16 cellular contexts compared by ENCODE assay signal in the genomic region with DNA sequence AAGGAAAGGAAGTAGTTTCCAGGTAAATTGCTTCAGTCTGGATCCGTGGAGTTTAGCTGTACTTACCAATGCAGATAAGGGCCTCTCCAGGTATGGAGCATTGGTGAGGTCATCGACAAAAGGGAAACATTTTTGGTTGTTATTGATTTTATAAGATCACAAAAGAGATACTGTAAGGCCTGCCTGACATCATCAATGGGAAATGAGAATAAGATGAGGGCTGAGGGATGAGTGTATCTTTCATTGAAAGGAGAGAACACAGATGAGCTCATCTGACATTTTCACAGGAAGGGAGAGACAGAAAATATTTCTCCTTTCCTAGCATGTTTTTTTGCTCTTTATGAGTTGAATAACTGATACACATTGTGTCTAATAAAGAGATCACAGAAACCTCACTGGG.
DNase-seq lines count a peak whose midpoint lies in the region; ATAC-seq and TF ChIP-seq lines count a peak whose summit lies in the region.
"Had no signal": no experiment of that assay in that cellular context is flagged by ENCODE, and none has a peak within 500 bp of the region (broad histone marks: within the 10 kb centered on the region; RNA-seq: fewer than 3 reads in every experiment).

No MANE protein-coding gene starts in this region.

- H3F3A ChIP-seq in MM.1S (ENCODE audit: insufficient read depth, low read length), result no peaks in the 10 kb centered on the region

- H3K9me2 ChIP-seq in MM.1S (replicated peaks; ENCODE audit: insufficient read depth, low read length), result no peaks in the 10 kb centered on the region

- no peak for TF ChIP-seq POLR2A in suprapubic skin (IDR thresholded peaks at IDR 0.05)

- TF ChIP-seq CTCF in MM.1S (IDR thresholded peaks at IDR 0.05; ENCODE audit: low read length) (no peak), suprapubic skin (IDR thresholded peaks at IDR 0.05) (no peak)

- no peaks in the 10 kb centered on the region for H4K20me1 ChIP-seq in MM.1S (ENCODE audit: insufficient read depth, low read length)
- H4K20me1 ChIP-seq: BLaER1 had no signal

- peak; percentile 41; the same call in 2 of the 3 replicates for ATAC-seq in SK-N-SH treated with all-trans-retinoic acid at 6 μM for 48 hours
- ATAC-seq: CD8-positive, alpha-beta T cell had no signal

- H3K27me3 ChIP-seq in MM.1S (replicated peaks; ENCODE audit: insufficient read depth, low read length) (no peaks in the 10 kb centered on the region), suprapubic skin (no peaks in the 10 kb centered on the region)
- H3K27me3 ChIP-seq: BLaER1, MG63 had no signal

- DNase-seq in NCI-H345 (lab: John Stamatoyannopoulos, UW) (peak; percentile 14), NCI-H345 treated with DMSO at 0.1 percent for 48 hours (lab: John Stamatoyannopoulos, UW; ENCODE audit: unreplicated experiment) (no peak), myocyte (ENCODE audit: low read depth) (peak; percentile 28), MM.1S (no peak), suprapubic skin (ENCODE audit: low spot score in 2 of 2) (no peak)
- DNase-seq in stimulated activated CD4-positive, alpha-beta T cell treated with anti-CD3 and anti-CD28 coated beads, Interleukin-4, amount 100 ng/mL, for 4 hours, result no peak
- DNase-seq: CD8-positive, alpha-beta T cell; HCEC 1CT; MG63; NCI-H1105; NCI-H1694 treated with DMSO at 0.1 percent for 48 hours; NCI-H446 treated with DMSO at 0.1 percent for 48 hours; NCI-H774 had no signal

- H3K4me1 ChIP-seq in MM.1S (ENCODE audit: low read length) (no peaks in the 10 kb centered on the region), suprapubic skin (peaks cover 5% of the 10 kb centered on the region)
- H3K4me1 ChIP-seq: BLaER1 had no signal

- no peak overlapping the region for H2AFZ ChIP-seq in MM.1S (ENCODE audit: low read length)

- H3K9me3 ChIP-seq in MM.1S (replicated peaks; ENCODE audit: insufficient read depth, low read length), result no peaks in the 10 kb centered on the region
- no peaks in the 10 kb centered on the region for H3K9me3 ChIP-seq in suprapubic skin
- H3K9me3 ChIP-seq: MG63 had no signal

- no peaks in the 10 kb centered on the region for H3K79me2 ChIP-seq in MM.1S (ENCODE audit: low read length)

- no peak for TF ChIP-seq EP300 in suprapubic skin (IDR thresholded peaks at IDR 0.05)

- H3K9ac ChIP-seq in MM.1S (ENCODE audit: low read length), result no peak overlapping the region
- H3K9ac ChIP-seq: BLaER1 had no signal

- H3K4me2 ChIP-seq in MM.1S (ENCODE audit: low read depth, low read length), result no peak overlapping the region
- H3K4me2 ChIP-seq: BLaER1 had no signal

- H3K36me3 ChIP-seq in MM.1S (replicated peaks; ENCODE audit: insufficient read depth, low read length), result no peaks in the 10 kb centered on the region
- H3K36me3 ChIP-seq in suprapubic skin, result no peaks in the 10 kb centered on the region
- H3K36me3 ChIP-seq: BLaER1 had no signal

- H3K27ac ChIP-seq in MM.1S (ENCODE audit: low read length) (no peak overlapping the region), suprapubic skin (no peak overlapping the region)
- H3K27ac ChIP-seq: BLaER1, RWPE1 had no signal

- H3K4me3 ChIP-seq in MM.1S (ENCODE audit: low read length) (no peak overlapping the region), suprapubic skin (no peak overlapping the region)
- H3K4me3 ChIP-seq: BLaER1, MG63 had no signal

- 82% methylated on average over 2 of the region's 2 CpGs for WGBS in suprapubic skin

TF ChIP-seq in SK-N-SH treated with all-trans-retinoic acid at 6 μM for 48 hours, 23 proteins besides CTCF, POLR2A, EP300 and RAD21:
- no peak for TF ChIP-seq SNAI2 (CRISPR knock-in tag; IDR thresholded peaks at IDR 0.05)
- no peak for TF ChIP-seq TOX (CRISPR knock-in tag; IDR thresholded peaks at IDR 0.05; ENCODE audit: borderline replicate concordance)
- TF ChIP-seq, protein P1, sequence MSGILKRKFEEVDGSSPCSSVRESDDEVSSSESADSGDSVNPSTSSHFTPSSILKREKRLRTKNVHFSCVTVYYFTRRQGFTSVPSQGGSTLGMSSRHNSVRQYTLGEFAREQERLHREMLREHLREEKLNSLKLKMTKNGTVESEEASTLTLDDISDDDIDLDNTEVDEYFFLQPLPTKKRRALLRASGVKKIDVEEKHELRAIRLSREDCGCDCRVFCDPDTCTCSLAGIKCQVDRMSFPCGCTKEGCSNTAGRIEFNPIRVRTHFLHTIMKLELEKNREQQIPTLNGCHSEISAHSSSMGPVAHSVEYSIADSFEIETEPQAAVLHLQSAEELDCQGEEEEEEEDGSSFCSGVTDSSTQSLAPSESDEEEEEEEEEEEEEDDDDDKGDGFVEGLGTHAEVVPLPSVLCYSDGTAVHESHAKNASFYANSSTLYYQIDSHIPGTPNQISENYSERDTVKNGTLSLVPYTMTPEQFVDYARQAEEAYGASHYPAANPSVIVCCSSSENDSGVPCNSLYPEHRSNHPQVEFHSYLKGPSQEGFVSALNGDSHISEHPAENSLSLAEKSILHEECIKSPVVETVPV (CRISPR knock-in tag; IDR thresholded peaks at IDR 0.05), result no peak
- TF ChIP-seq CSDC2 (CRISPR knock-in tag; IDR thresholded peaks at IDR 0.05), result no peak
TF ChIP-seq in SK-N-SH treated with all-trans-retinoic acid at 6 μM for 48 hours: peak in this region for 0.

Comparison
In these comparisons a context has a peak if more than half of its experiments do, and no peak if none do; other contexts are left out.
1. DNase-seq: peak in NCI-H345 (single experiment) and myocyte (single experiment); none in NCI-H345 treated with DMSO at 0.1 percent for 48 hours (single experiment), MM.1S (single experiment), stimulated activated CD4-positive, alpha-beta T cell treated with anti-CD3 and anti-CD28 coated beads, Interleukin-4, amount 100 ng/mL, for 4 hours (0 of 2) and suprapubic skin (0 of 2).